19 cellular contexts compared by ENCODE assay signal in genomic region chr18:66727991-66728390, GRCh38.
DNase-seq lines count a peak whose midpoint lies in the region; ATAC-seq and TF ChIP-seq lines count a peak whose summit lies in the region.
"Had no signal": no experiment of that assay in that cellular context is flagged by ENCODE, and none has a peak within 500 bp of the region (broad histone marks: within the 10 kb centered on the region; RNA-seq: fewer than 3 reads in every experiment).

No MANE protein-coding gene starts in this region.

- no TSS peak for BruUV-seq in mammary epithelial cell (replicated peaks; lab: Mats Ljungman, UMichigan)

- 50% methylated on average over 1 of the region's 1 CpG for WGBS in mammary epithelial cell (ENCODE audit: low coverage, missing lambda C conversion rate)

- peaks cover 3% of the 10 kb centered on the region for H3K9me3 ChIP-seq in left ventricle myocardium inferior (replicated peaks)
- no peaks in the 10 kb centered on the region for H3K9me3 ChIP-seq in mammary epithelial cell (replicated peaks; ENCODE audit: insufficient read depth, low read length)
- H3K9me3 ChIP-seq: A549 had no signal

- ATAC-seq in Right ventricle myocardium inferior = no peak
- ATAC-seq in omental fat pad (ENCODE audit: low FRiP score) = no peak
- no peak for ATAC-seq in GM21367 (IDR thresholded peaks at IDR 0.05; ENCODE audit: unreplicated experiment)
- ATAC-seq: A549 had no signal

- H3K4me1 ChIP-seq in left ventricle myocardium inferior (no peaks in the 10 kb centered on the region), mammary epithelial cell (ENCODE audit: insufficient read depth, low read length) (peaks cover 6% of the 10 kb centered on the region)
- H3K4me1 ChIP-seq: A549, Peyer's patch had no signal

- CTCF ChIA-PET in mammary epithelial cell (lab: Charles Lee; ENCODE audit: low non-redundant PET) = interaction anchor here (0.6 kb wide), 1 partner anchor 110 kb away, joined by 3 read pairs; no protein-coding TSS in a partner anchor

- no peak overlapping the region for H3K4me2 ChIP-seq in mammary epithelial cell (ENCODE audit: insufficient read depth, low read depth, low read length)
- H3K4me2 ChIP-seq: A549 had no signal

- no peak for DNase-seq in left ventricle myocardium inferior
- no peak for DNase-seq in Right ventricle myocardium inferior (ENCODE audit: missing footprints)
- DNase-seq in NCI-H69 (lab: John Stamatoyannopoulos, UW) = peak; percentile 31
- DNase-seq in mammary epithelial cell = peak; percentile 29
- DNase-seq in globus pallidus (ENCODE audit: low spot score) = no peak
- no peak for DNase-seq in omental fat pad (ENCODE audit: low spot score)
- no peak for DNase-seq in CD1c-positive myeloid dendritic cell (ENCODE audit: extremely low spot score)
- DNase-seq: CD4-positive, alpha-beta memory T cell; GOT3; KG1; MM.1S; NCI-H146; NCI-H2081 treated with DMSO at 0.1 percent for 48 hours; NCI-H2227 treated with DMSO at 0.1 percent for 48 hours; NCI-H526; Peyer's patch; SHP77 had no signal

- H3K79me2 ChIP-seq in mammary epithelial cell (ENCODE audit: insufficient read depth, low read length) = no peaks in the 10 kb centered on the region

- TF ChIP-seq CTCF in left ventricle myocardium inferior (IDR thresholded peaks at IDR 0.05; ENCODE audit: borderline replicate concordance) = no peak
- TF ChIP-seq CTCF in mammary epithelial cell (conservative IDR thresholded peaks at IDR 0.05 in 1 of 2, IDR thresholded peaks at IDR 0.05 in 1 of 2; ENCODE audit: extremely low read depth in 1 of 2, insufficient read depth in 1 of 2, low read depth in 1 of 2, low read length in 2 of 2) = no peak
- TF ChIP-seq CTCF in omental fat pad (IDR thresholded peaks at IDR 0.05) = no peak

- H3K36me3 ChIP-seq in left ventricle myocardium inferior (no peaks in the 10 kb centered on the region), mammary epithelial cell (ENCODE audit: insufficient read depth, low read length) (no peaks in the 10 kb centered on the region)
- H3K36me3 ChIP-seq: Peyer's patch had no signal

- H3K27ac ChIP-seq in left ventricle myocardium inferior (replicated peaks) = peak overlapping the region; percentile 79
- H3K27ac ChIP-seq in mammary epithelial cell (ENCODE audit: insufficient read depth, low read depth, low read length) = no peak overlapping the region
- H3K27ac ChIP-seq: A549, Peyer's patch had no signal

- no peaks in the 10 kb centered on the region for H4K20me1 ChIP-seq in mammary epithelial cell (ENCODE audit: insufficient read depth, low read length)

- dilution Hi-C loops in mammary epithelial cell (cut with HindIII; ENCODE audit: low sequenced_read_pairs) = no loop called here

- in situ Hi-C loops in mammary epithelial cell (cut with MboI; ENCODE audit: low sequenced_read_pairs in 2 of 2) = no loop called here

- H3K4me3 ChIP-seq in left ventricle myocardium inferior (no peak overlapping the region), mammary epithelial cell (replicated peaks in 1 of 3; ENCODE audit: insufficient read depth in 1 of 3, low read depth in 2 of 3, low read length in 3 of 3) (no peak overlapping the region)
- H3K4me3 ChIP-seq: A549, Peyer's patch had no signal

- no peak overlapping the region for H2AFZ ChIP-seq in mammary epithelial cell (ENCODE audit: low read depth, low read length)

- intact Hi-C loops in left ventricle myocardium inferior (cut with micrococcal nuclease) (no loop called here), Right ventricle myocardium inferior (cut with DNase I) (loop anchor here (5.0 to 10.0 kb wide), 2 partner anchors 46 to 123 kb away; partner anchors contain the start of gene CDH19), mammary epithelial cell (cut with micrococcal nuclease) (no loop called here)

- no peak overlapping the region for H3K9ac ChIP-seq in mammary epithelial cell (ENCODE audit: insufficient read depth, low read length)

- H3K27me3 ChIP-seq in left ventricle myocardium inferior (ENCODE audit: low read depth) (no peaks in the 10 kb centered on the region), mammary epithelial cell (ENCODE audit: insufficient read depth, low read length) (no peaks in the 10 kb centered on the region)
- H3K27me3 ChIP-seq: Peyer's patch had no signal

Comparison
In these comparisons a context has a peak if more than half of its experiments do, and no peak if none do; other contexts are left out.
1. DNase-seq: peak in NCI-H69 (single experiment) and mammary epithelial cell (single experiment); none in left ventricle myocardium inferior (single experiment), Right ventricle myocardium inferior (single experiment), globus pallidus (single experiment), omental fat pad (single experiment) and CD1c-positive myeloid dendritic cell (single experiment).